Comparison of ENCODE assay signal across 3 cellular contexts in the genomic region with DNA sequence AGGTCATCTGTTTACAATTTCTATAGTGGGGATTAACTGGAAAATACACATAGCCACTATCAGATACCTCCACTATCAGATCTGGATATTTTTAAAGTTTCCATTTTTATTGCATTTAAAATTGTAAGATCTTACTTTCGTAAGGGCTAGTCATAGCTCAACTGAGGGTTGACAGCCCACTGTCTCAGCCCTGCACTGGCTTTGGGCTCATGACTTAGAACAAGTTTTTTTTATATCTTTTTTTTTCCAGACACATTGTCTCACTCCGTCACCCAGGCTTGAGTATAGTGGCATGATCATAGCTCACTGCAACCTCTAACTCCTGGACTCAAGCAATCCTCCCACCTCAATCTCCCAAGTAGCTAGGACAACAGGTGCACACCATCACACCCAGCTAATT.
"Had no signal": no experiment of that assay in that cellular context is flagged by ENCODE, and none has a peak within 500 bp of the region (broad histone marks: within the 10 kb centered on the region; RNA-seq: fewer than 3 reads in every experiment).

No MANE protein-coding gene starts in this region.

- H3K4me3 Mint-ChIP-seq: GM23338, H9 had no signal

- H3K27ac Mint-ChIP-seq: GM23338 had no signal

- DNase-seq: H9, IMR-90 had no signal

- H3K4me1 Mint-ChIP-seq: GM23338, H9 had no signal

- ATAC-seq: GM23338 had no signal
